Comparison of ENCODE assay signal across 10 cellular contexts in genomic region chr4:40185830-40186664, GRCh38. TPM values are rescaled to one million over a fixed set of nuclear protein-coding genes. Genes with fewer than 3 reads are reported as not detected.
DNase-seq lines count a peak whose midpoint lies in the region; ATAC-seq and TF ChIP-seq lines count a peak whose summit lies in the region.
"Had no signal": no experiment of that assay in that cellular context is flagged by ENCODE, and none has a peak within 500 bp of the region (broad histone marks: within the 10 kb centered on the region; RNA-seq: fewer than 3 reads in every experiment).

No MANE protein-coding gene starts in this region.

- no peak for DNase-seq in epithelial cell of prostate (ENCODE audit: low read depth, low spot score)
- DNase-seq in right atrium auricular region (ENCODE audit: low spot score), result no peak
- no peak for DNase-seq in NCI-H524 treated with DMSO at 0.1 percent for 48 hours (lab: John Stamatoyannopoulos, UW)
- DNase-seq in aorta, result no peak
- DNase-seq in hippocampal formation (lab: John Stamatoyannopoulos, UW), result no peak
- DNase-seq: NCI-H1694 treated with DMSO at 0.1 percent for 48 hours; stimulated activated CD4-positive, alpha-beta T cell treated with anti-CD3 and anti-CD28 coated beads, Interleukin-4, amount 100 ng/mL, for 24 hours had no signal

- H3K27me3 ChIP-seq in BLaER1 treated with 17β-estradiol and CSF1 and Interleukin-3, amounts not matched to agents 10 nM and 100 nM, result no peaks in the 10 kb centered on the region
- H3K27me3 ChIP-seq in right atrium auricular region (no peaks in the 10 kb centered on the region), aorta (ENCODE audit: control insufficient read depth in 1 of 2, insufficient read depth in 2 of 2, low read length in 1 of 2) (no peaks in the 10 kb centered on the region)

- peak; percentile 46 for ATAC-seq in GM19043 (IDR thresholded peaks at IDR 0.05; ENCODE audit: low read depth, unreplicated experiment)
- peak; percentile 35 for ATAC-seq in HG03439 (IDR thresholded peaks at IDR 0.05; ENCODE audit: unreplicated experiment)
- no peak for ATAC-seq in aorta (ENCODE audit: low FRiP score)

- no peaks in the 10 kb centered on the region for H3K36me3 ChIP-seq in BLaER1 treated with 17β-estradiol and CSF1 and Interleukin-3, amounts not matched to agents 10 nM and 100 nM
- H3K36me3 ChIP-seq in right atrium auricular region (no peaks in the 10 kb centered on the region), aorta (ENCODE audit: control insufficient read depth in 1 of 2, insufficient read depth in 2 of 2, low read length in 1 of 2) (no peaks in the 10 kb centered on the region)

- H3K27ac ChIP-seq in BLaER1 treated with 17β-estradiol and CSF1 and Interleukin-3, amounts not matched to agents 10 nM and 100 nM, result peak overlapping the region; percentile 24 to 91 (median 81); a peak in 21 of 22 replicates
- peak overlapping the region; percentile 98 for H3K27ac ChIP-seq in epithelial cell of prostate
- no peak overlapping the region for H3K27ac ChIP-seq in right atrium auricular region
- H3K27ac ChIP-seq in aorta (ENCODE audit: low read depth in 1 of 2, low read length in 2 of 2), result no peak overlapping the region

- peak overlapping the region; percentile 34 to 76 (median 66); a peak in 20 of 22 replicates for H3K9ac ChIP-seq in BLaER1 treated with 17β-estradiol and CSF1 and Interleukin-3, amounts not matched to agents 10 nM and 100 nM

- H4K20me1 ChIP-seq in BLaER1 treated with 17β-estradiol and CSF1 and Interleukin-3, amounts not matched to agents 10 nM and 100 nM, result no peaks in the 10 kb centered on the region

- peaks cover 47 to 71% (median 61%) of the 10 kb centered on the region in 10 experiments for H3K4me1 ChIP-seq in BLaER1 treated with 17β-estradiol and CSF1 and Interleukin-3, amounts not matched to agents 10 nM and 100 nM
- H3K4me1 ChIP-seq in right atrium auricular region (no peaks in the 10 kb centered on the region), aorta (ENCODE audit: control insufficient read depth in 1 of 2, insufficient read depth in 2 of 2, low read length in 2 of 2) (no peaks in the 10 kb centered on the region)

- intact Hi-C loops in aorta (cut with DNase I), result no loop called here

- no peaks in the 10 kb centered on the region for H3K9me3 ChIP-seq in BLaER1 treated with 17β-estradiol and CSF1 and Interleukin-3, amounts not matched to agents 10 nM and 100 nM (replicated peaks in 1 of 11)
- H3K9me3 ChIP-seq in right atrium auricular region, result no peaks in the 10 kb centered on the region
- no peaks in the 10 kb centered on the region for H3K9me3 ChIP-seq in aorta (ENCODE audit: control insufficient read depth, low read length)

- no peak for TF ChIP-seq CTCF in right atrium auricular region (IDR thresholded peaks at IDR 0.05)

- peak overlapping the region; percentile 68 to 89 (median 74) for H3K4me2 ChIP-seq in BLaER1 treated with 17β-estradiol and CSF1 and Interleukin-3, amounts not matched to agents 10 nM and 100 nM

- 71 to 72% methylated on average over 5 of the region's 5 CpGs for WGBS in aorta, 2 donors

- peak overlapping the region in 1 of 10 experiments; percentile 35; a peak in 5 of 20 replicates for H3K4me3 ChIP-seq in BLaER1 treated with 17β-estradiol and CSF1 and Interleukin-3, amounts not matched to agents 10 nM and 100 nM
- no peak overlapping the region for H3K4me3 ChIP-seq in right atrium auricular region
- no peak overlapping the region for H3K4me3 ChIP-seq in aorta (ENCODE audit: low read length in 2 of 2)

RNA-seq across cellular contexts. Expression of gene RHOH, which starts 10.8 kb away (rescaled TPM):
- 1 to 10 TPM in 1 of 2 donors, under 1 TPM in 1; 0.47 to 1.2 TPM for total RNA-seq in right atrium auricular region
- total RNA-seq in aorta, result 1 to 10 TPM; 3.3 to 4.1 TPM
- 1 to 10 TPM in 1 of 2 donors, under 1 TPM in 1; 0.74 to 3.3 TPM for polyA plus RNA-seq in aorta

Comparison
In these comparisons a context has a peak if more than half of its experiments do, and no peak if none do; other contexts are left out.
1. H3K27ac ChIP-seq: peak in BLaER1 treated with 17β-estradiol and CSF1 and Interleukin-3, amounts not matched to agents 10 nM and 100 nM (11 of 11) and epithelial cell of prostate (single experiment); none in right atrium auricular region (0 of 2) and aorta (0 of 2).